ENCODE assay signal across 9 cellular contexts in the genomic region with DNA sequence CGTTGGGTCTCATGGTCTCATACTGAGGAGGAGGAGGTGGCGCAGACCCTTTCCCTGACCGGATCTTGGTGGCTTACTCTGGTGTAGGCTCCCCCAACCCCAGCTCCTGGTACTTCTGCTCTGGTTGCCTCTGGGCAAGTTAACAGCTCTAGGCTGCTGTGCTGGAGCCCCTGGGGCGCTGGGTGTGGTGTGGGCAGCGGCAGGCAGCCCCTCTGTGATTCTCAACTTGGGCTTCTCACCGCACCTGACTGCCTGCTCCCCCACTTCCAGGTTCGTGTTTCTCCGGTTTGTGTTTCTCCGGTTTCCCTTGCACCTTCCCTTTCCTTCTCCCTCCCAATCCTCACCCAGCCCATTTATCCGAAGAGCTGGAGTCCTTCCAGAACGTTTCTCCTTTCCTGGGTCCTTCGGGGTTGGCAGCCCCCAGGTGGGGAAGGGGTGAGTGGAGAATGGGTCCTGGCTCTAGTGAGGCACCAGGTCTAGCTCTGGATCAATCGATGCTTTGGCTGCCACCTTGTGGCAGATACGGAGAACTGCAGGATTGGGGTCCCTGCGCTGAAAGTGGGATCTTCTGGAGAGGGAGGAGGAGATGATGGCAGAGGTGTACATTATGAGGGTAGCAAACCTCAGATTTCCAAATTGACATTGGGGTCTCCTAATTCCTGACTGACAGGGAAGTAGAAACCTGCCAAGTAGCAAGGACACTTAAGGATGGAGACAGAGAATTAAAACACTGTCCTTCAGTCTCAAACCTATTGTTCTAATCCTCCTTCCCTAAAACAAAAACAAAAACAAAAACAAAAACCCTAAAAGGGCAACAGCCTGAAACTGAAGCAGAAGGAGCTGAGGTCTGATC. TPM values are rescaled to one million over a fixed set of nuclear protein-coding genes. Genes with fewer than 3 reads are reported as not detected.
A peak's percentile ranks its signal among the peaks of the same experiment; 100 is the strongest.
DNase-seq lines count a peak whose midpoint lies in the region; ATAC-seq, FAIRE-seq and TF ChIP-seq lines count a peak whose summit lies in the region.
"Had no signal": no experiment of that assay in that cellular context is flagged by ENCODE, and none has a peak within 500 bp of the region (broad histone marks: within the 10 kb centered on the region; RNA-seq: fewer than 3 reads in every experiment).

No MANE protein-coding gene starts in this region.

- H4K91ac ChIP-seq in H1 (replicated peaks; ENCODE audit: insufficient read length, low read length): no peak overlapping the region

- H4K20me1 ChIP-seq in H1 (replicated peaks in 1 of 2; ENCODE audit: control insufficient read depth in 1 of 2, insufficient read depth in 2 of 2, low read length in 2 of 2): no peaks in the 10 kb centered on the region

- no peak for TF ChIP-seq POLR2A in H1 (IDR thresholded peaks at IDR 0.05; ENCODE audit: control extremely low read depth in 1 of 2, low read depth in 2 of 2, low read length in 2 of 2)

- H3K79me1 ChIP-seq in H1 (ENCODE audit: low read depth, low read length): no peaks in the 10 kb centered on the region

- H3K9me3 ChIP-seq in H1 (ENCODE audit: insufficient read depth in 2 of 2, low read depth in 1 of 2, low read length in 1 of 2): no peaks in the 10 kb centered on the region
- H3K9me3 ChIP-seq in mucosa of descending colon: no peaks in the 10 kb centered on the region

- POLR2A ChIA-PET in activated CD4-positive, alpha-beta memory T cell treated with anti-CD3 and anti-CD28 coated beads, Interleukin-2, amount 10 ng/mL, durations not matched to agents 7 days and 5 days (lab: Charles Lee): interaction anchor here (0.8 to 1.5 kb wide), 3 partner anchors 17 to 68 kb away, joined by 3 to 4 read pairs (median 4); partner anchors contain the start of genes ATP5MC2 and CALCOCO1
- POLR2A ChIA-PET in H1 (lab: Charles Lee; ENCODE audit: partially characterized antibody): interaction anchor here (0.7 to 1.3 kb wide), 4 partner anchors 9 to 41 kb away, joined by 3 to 4 read pairs (median 4); no protein-coding TSS in a partner anchor

- DNase-seq in Caki2 (ENCODE audit: low read depth) (peak; percentile 64), NCI-H748 treated with DMSO at 0.1 percent for 48 hours (lab: John Stamatoyannopoulos, UW) (peak; percentile 61), H1 (ENCODE audit: low read depth in 1 of 2, low spot score in 2 of 2) (peak in 1 of 2 experiments; percentile 81), mucosa of descending colon (peak in 2 of 3 donors; percentile 49 to 61)
- peak; percentile 66 for DNase-seq in activated CD4-positive, alpha-beta memory T cell treated with anti-CD3 and anti-CD28 coated beads, Interleukin-2, amount 10 ng/mL, durations not matched to agents 7 days and 5 days
- DNase-seq in stimulated activated naive CD8-positive, alpha-beta T cell treated with anti-CD3 and anti-CD28 coated beads, Interleukin-15, Interleukin-2, amounts not matched to agents 100 U/mL and 50 U/mL, for 24 hours: peak; percentile 57

- intact Hi-C loops in mucosa of descending colon (cut with DNase I, micrococcal nuclease): loop anchor here (5.0 kb wide), 1 partner anchor 41 kb away; no protein-coding TSS in a partner anchor

- no peak overlapping the region for H3K4ac ChIP-seq in H1 (replicated peaks; ENCODE audit: insufficient read length, low read depth, low read length)

- 26% methylated on average over 13 of the region's 15 CpGs; no CpG with 5 or more reads in 1 of the 2 experiments for WGBS in H1 (ENCODE audit: extremely low coverage in 1 of 2, insufficient coverage in 1 of 2, insufficient read length in 1 of 2, insufficient replicate concordance in 2 of 2, low coverage in 1 of 2, low lambda C conversion rate in 2 of 2, missing lambda C conversion rate in 1 of 2), 2 experiments

- H2BK20ac ChIP-seq in H1 (ENCODE audit: low read length): 0 out of 2 replicates have a peak overlapping the region, but pooled peaks have one; percentile 61

- in situ Hi-C loops in Caki2 (cut with HindIII; ENCODE audit: low pct_unique_long_range_greater_than_20kb, low sequenced_read_pairs): no loop called here

- H4K5ac ChIP-seq in H1 (ENCODE audit: insufficient read length, low read depth, low read length): no peak overlapping the region

- peaks cover 12% of the 10 kb centered on the region for H3K23me2 ChIP-seq in H1 (ENCODE audit: low read depth, low read length)

- peak; percentile 82 to 83 for TF ChIP-seq RAD21 in H1 (IDR thresholded peaks at IDR 0.05 in 1 of 2, conservative IDR thresholded peaks at IDR 0.05 in 1 of 2; ENCODE audit: low read depth in 2 of 2, low read length in 2 of 2)

- H3K4me1 ChIP-seq in H1 (replicated peaks in 1 of 4; ENCODE audit: control insufficient read depth in 3 of 4, insufficient read depth in 4 of 4, low read length in 3 of 4) (peaks cover 0 to 20% (median 7%) of the 10 kb centered on the region in 4 experiments; a peak in 5 of 7 replicates), mucosa of descending colon (ENCODE audit: low read depth) (peaks cover 12% of the 10 kb centered on the region)

- H3K79me2 ChIP-seq in H1 (ENCODE audit: control insufficient read depth in 1 of 2, insufficient read depth in 2 of 2, low read length in 2 of 2): no peaks in the 10 kb centered on the region

- no peak overlapping the region for H3K27ac ChIP-seq in H1 (ENCODE audit: low read depth, low read length)

- no peak overlapping the region for H2BK15ac ChIP-seq in H1 (ENCODE audit: low read length)

- H4K8ac ChIP-seq in H1 (ENCODE audit: extremely low read depth, insufficient read depth, low read length): no peak overlapping the region

- peaks cover 47% of the 10 kb centered on the region for H3K27me3 Mint-ChIP-seq in activated CD4-positive, alpha-beta memory T cell treated with anti-CD3 and anti-CD28 coated beads, Interleukin-2, amount 10 ng/mL, durations not matched to agents 7 days and 5 days

- H3K9me3 Mint-ChIP-seq in activated CD4-positive, alpha-beta memory T cell treated with anti-CD3 and anti-CD28 coated beads, Interleukin-2, amount 10 ng/mL, durations not matched to agents 7 days and 5 days: no peaks in the 10 kb centered on the region

- no peak overlapping the region for H3K56ac ChIP-seq in H1 (replicated peaks; ENCODE audit: insufficient read length, low read depth, low read length)

- H2AK5ac ChIP-seq in H1 (ENCODE audit: low read depth, low read length): no peak overlapping the region

- H3K36me3 Mint-ChIP-seq in activated CD4-positive, alpha-beta memory T cell treated with anti-CD3 and anti-CD28 coated beads, Interleukin-2, amount 10 ng/mL, durations not matched to agents 7 days and 5 days (ENCODE audit: low read depth): no peaks in the 10 kb centered on the region

- H3K23ac ChIP-seq in H1 (ENCODE audit: insufficient read length): no peak overlapping the region

- H2AFZ ChIP-seq in H1 (ENCODE audit: low read length): peak overlapping the region; percentile 72

- no peak overlapping the region for H3K9ac ChIP-seq in H1 (replicated peaks in 1 of 4; ENCODE audit: extremely low read depth in 1 of 4, low read depth in 3 of 4, low read length in 3 of 4)

- CTCF ChIA-PET in activated CD4-positive, alpha-beta memory T cell treated with anti-CD3 and anti-CD28 coated beads, Interleukin-2, amount 10 ng/mL, durations not matched to agents 7 days and 5 days (lab: Charles Lee): interaction anchor here (0.5 to 6.3 kb wide), 26 partner anchors 8 to 471 kb away, joined by 3 to 154 read pairs (median 4); partner anchors contain the start of genes ATP5MC2, CALCOCO1, CISTR and HOXC8
- CTCF ChIA-PET in H1 (lab: Charles Lee; ENCODE audit: partially characterized antibody): interaction anchor here (0.6 to 21.0 kb wide), 37 partner anchors 8 to 949 kb away, joined by 3 to 531 read pairs (median 4); partner anchors contain the start of genes CALCOCO1, CISTR and TARBP2

- H2BK12ac ChIP-seq in H1 (ENCODE audit: low read depth, low read length): peak overlapping the region; percentile 18; the same call in 1 of the 2 replicates

- peaks cover 22% of the 10 kb centered on the region for H3K4me1 Mint-ChIP-seq in activated CD4-positive, alpha-beta memory T cell treated with anti-CD3 and anti-CD28 coated beads, Interleukin-2, amount 10 ng/mL, durations not matched to agents 7 days and 5 days

- no peak overlapping the region for H3K4me3 Mint-ChIP-seq in activated CD4-positive, alpha-beta memory T cell treated with anti-CD3 and anti-CD28 coated beads, Interleukin-2, amount 10 ng/mL, durations not matched to agents 7 days and 5 days

- H2BK5ac ChIP-seq in H1 (ENCODE audit: low read depth, low read length): no peak overlapping the region

- H2BK120ac ChIP-seq in H1 (replicated peaks; ENCODE audit: low read depth, low read length): no peak overlapping the region

- ATAC-seq in HG02885 (IDR thresholded peaks at IDR 0.05; ENCODE audit: poor library complexity, unreplicated experiment): peak; percentile 59
- peak; percentile 62 for ATAC-seq in mucosa of descending colon
- ATAC-seq in stimulated activated naive CD8-positive, alpha-beta T cell treated with anti-CD3 and anti-CD28 coated beads, Interleukin-15, Interleukin-2, amounts not matched to agents 100 U/mL and 50 U/mL, for 24 hours: peak; percentile 55
- ATAC-seq in GM18519 (IDR thresholded peaks at IDR 0.05; ENCODE audit: low FRiP score, unreplicated experiment): no peak

- H3K27ac Mint-ChIP-seq in activated CD4-positive, alpha-beta memory T cell treated with anti-CD3 and anti-CD28 coated beads, Interleukin-2, amount 10 ng/mL, durations not matched to agents 7 days and 5 days: no peak overlapping the region

- peak overlapping the region in 1 of 4 experiments; percentile 27; a peak in 1 of 8 replicates for H3K4me3 ChIP-seq in H1 (ENCODE audit: extremely low read depth in 1 of 4, insufficient read depth in 2 of 4, low read depth in 3 of 4, low read length in 4 of 4)
- H3K4me3 ChIP-seq in mucosa of descending colon: no peak overlapping the region

- peaks cover 32 to 73% (median 52%) of the 10 kb centered on the region in 4 experiments for H3K27me3 ChIP-seq in H1 (replicated peaks in 1 of 4; ENCODE audit: control insufficient read depth in 3 of 4, extremely low read depth in 1 of 4, insufficient read depth in 3 of 4, low read length in 3 of 4)

- TF ChIP-seq CTCF in H1 (IDR thresholded peaks at IDR 0.05; ENCODE audit: control extremely low read depth in 1 of 3, insufficient read depth in 1 of 3, low read depth in 1 of 3, low read length in 3 of 3) (peak; percentile 85 to 96 (median 91)), mucosa of descending colon (IDR thresholded peaks at IDR 0.05) (peak; percentile 90)

- FAIRE-seq in H1 (lab: Jason Lieb, UNC): peak; percentile 88

- H3K36me3 ChIP-seq in H1 (ENCODE audit: control insufficient read depth in 2 of 4, insufficient read depth in 4 of 4, low read length in 3 of 4) (no peaks in the 10 kb centered on the region), mucosa of descending colon (ENCODE audit: low read depth) (no peaks in the 10 kb centered on the region)

- 0 out of 2 replicates have a peak overlapping the region, but pooled peaks have one; percentile 55 for H3K18ac ChIP-seq in H1 (ENCODE audit: extremely low read depth, low read length)

- peak overlapping the region; percentile 0 to 44; a peak in 2 of 4 replicates for H3K4me2 ChIP-seq in H1 (ENCODE audit: insufficient read depth in 1 of 2, low read depth in 2 of 2, low read length in 2 of 2)

- no peak for TF ChIP-seq EP300 in H1 (IDR thresholded peaks at IDR 0.05; ENCODE audit: borderline replicate concordance in 1 of 2, low read depth in 2 of 2, low read length in 2 of 2)

- no peak overlapping the region for H3K14ac ChIP-seq in H1 (ENCODE audit: insufficient read length)

RNA-seq across cellular contexts. Expression of gene CISTR, which starts 8.3 kb away (rescaled TPM):
- total RNA-seq in Caki2 (2014; rRNA removed; shearing (Covaris generic); ENCODE audit: low replicate concordance): not detected in 2 replicates
- not detected for total RNA-seq in activated CD4-positive, alpha-beta memory T cell treated with anti-CD3 and anti-CD28 coated beads, Interleukin-2, amount 10 ng/mL, durations not matched to agents 7 days and 5 days
- total RNA-seq in H1 (2021; fragmentation: NEBNext Ultra II Directional; extraction: Animal tissue kit (Norgen Biotek cat#: 25700)): not detected in 2 replicates
- not detected in 2 replicates for polyA plus RNA-seq in H1 (2011; rRNA removed)
- not detected for polyA plus RNA-seq in H1 (2011; cell fraction: cytosol; rRNA removed)
- not detected for polyA plus RNA-seq in H1 (2011; cell fraction: nucleus; rRNA removed)
- polyA plus RNA-seq in H1 (2012, experiment 1 of 2): not detected in 4 replicates
- polyA plus RNA-seq in H1 (2012, experiment 2 of 2): not detected
- not detected for polyA plus RNA-seq in H1 (2013, experiment 1 of 2)
- not detected for polyA plus RNA-seq in H1 (2013, experiment 2 of 2)
- polyA minus RNA-seq in H1 (2011; rRNA and poly(A)+ RNA removed): not detected in 2 replicates
- polyA minus RNA-seq in H1 (2011; cell fraction: cytosol; rRNA and poly(A)+ RNA removed): not detected
- polyA minus RNA-seq in H1 (2011; cell fraction: nucleus; rRNA and poly(A)+ RNA removed): not detected
- not detected for total RNA-seq in mucosa of descending colon
- total RNA-seq: T-helper 2 cell treated with Interferon-gamma antibody and Interleukin-4, amounts not matched to agents 100 ng/mL and 5 ng/mL, for 36 hours had no signal

RNA-seq across cellular contexts. Expression of gene CALCOCO1, which starts 16.3 kb away (rescaled TPM):
- 25.9 and 27.4 TPM in 2 replicates for total RNA-seq in Caki2 (2014; rRNA removed; shearing (Covaris generic); ENCODE audit: low replicate concordance)
- 10 to 100 TPM; 80.5 to 83.0 TPM for total RNA-seq in activated CD4-positive, alpha-beta memory T cell treated with anti-CD3 and anti-CD28 coated beads, Interleukin-2, amount 10 ng/mL, durations not matched to agents 7 days and 5 days
- total RNA-seq in H1 (2021; fragmentation: NEBNext Ultra II Directional; extraction: Animal tissue kit (Norgen Biotek cat#: 25700)): 18.7 and 20.3 TPM in 2 replicates
- polyA plus RNA-seq in H1 (2011; rRNA removed): 35.3 and 39.3 TPM in 2 replicates
- polyA plus RNA-seq in H1 (2011; cell fraction: cytosol; rRNA removed): 32.3 TPM
- 65.4 TPM for polyA plus RNA-seq in H1 (2011; cell fraction: nucleus; rRNA removed)
- polyA plus RNA-seq in H1 (2012, experiment 1 of 2): 18.8 to 23.4 TPM (median 21.7 TPM) in 4 replicates
- 17.8 TPM for polyA plus RNA-seq in H1 (2012, experiment 2 of 2)
- 12.3 TPM for polyA plus RNA-seq in H1 (2013, experiment 1 of 2)
- polyA plus RNA-seq in H1 (2013, experiment 2 of 2): 10.1 TPM
- polyA minus RNA-seq in H1 (2011; rRNA and poly(A)+ RNA removed): 33.5 and 37.1 TPM in 2 replicates
- polyA minus RNA-seq in H1 (2011; cell fraction: cytosol; rRNA and poly(A)+ RNA removed): 9.6 TPM
- 28.7 TPM for polyA minus RNA-seq in H1 (2011; cell fraction: nucleus; rRNA and poly(A)+ RNA removed)
- 100 to 1,000 TPM in 2 of 3 donors, 10 to 100 TPM in 1; 62.2 to 235 (median 119) TPM for total RNA-seq in mucosa of descending colon
